In genomic region chrY:12309212-12309611, GRCh38 we compare ENCODE assay signal across 10 cellular contexts.
DNase-seq lines count a peak whose midpoint lies in the region; ATAC-seq, FAIRE-seq and TF ChIP-seq lines count a peak whose summit lies in the region.
"Had no signal": no experiment of that assay in that cellular context is flagged by ENCODE, and none has a peak within 500 bp of the region (broad histone marks: within the 10 kb centered on the region; RNA-seq: fewer than 3 reads in every experiment).

No MANE protein-coding gene starts in this region.

- H3K4me3 ChIP-seq in bronchial epithelial cell (ENCODE audit: low read depth, low read length), result no peak overlapping the region

- no peak for ATAC-seq in HG03378 (IDR thresholded peaks at IDR 0.05; ENCODE audit: unreplicated experiment)
- ATAC-seq in GM21447 (IDR thresholded peaks at IDR 0.05; ENCODE audit: unreplicated experiment), result no peak

- peak; percentile 48 for DNase-seq in activated CD8-positive, alpha-beta memory T cell treated with anti-CD3 and anti-CD28 coated beads, Interleukin-2, amount 50 U/mL, for 48 hours
- no peak for DNase-seq in activated CD8-positive, alpha-beta memory T cell treated with anti-CD3 and anti-CD28 coated beads for 24 hours
- peak; percentile 23 for DNase-seq in HT1080 (ENCODE audit: low read depth)
- DNase-seq in bronchial epithelial cell (ENCODE audit: low read depth), result peak; percentile 40
- peak; percentile 1 for DNase-seq in stimulated activated CD4-positive, alpha-beta T cell treated with anti-CD3 and anti-CD28 coated beads, Interleukin-4, amount 100 ng/mL, for 1 hour
- no peak for DNase-seq in COR-L47 (lab: John Stamatoyannopoulos, UW)
- DNase-seq: amygdala, SK-N-SH had no signal

- H3K27me3 ChIP-seq in bronchial epithelial cell (ENCODE audit: control insufficient read depth, insufficient read depth, low read length), result no peaks in the 10 kb centered on the region

- peak; percentile 51 for TF ChIP-seq CTCF in bronchial epithelial cell (IDR thresholded peaks at IDR 0.05; ENCODE audit: insufficient read depth, low read length, severe bottlenecking)

- FAIRE-seq in bronchial epithelial cell (lab: Jason Lieb, UNC), result no peak

- H3K36me3 ChIP-seq in bronchial epithelial cell (ENCODE audit: control insufficient read depth, insufficient read depth, low read length), result no peaks in the 10 kb centered on the region

Comparison
In these comparisons a context has a peak if more than half of its experiments do, and no peak if none do; other contexts are left out.
1. DNase-seq: peak in activated CD8-positive, alpha-beta memory T cell treated with anti-CD3 and anti-CD28 coated beads, Interleukin-2, amount 50 U/mL, for 48 hours (single experiment), HT1080 (single experiment), bronchial epithelial cell (single experiment) and stimulated activated CD4-positive, alpha-beta T cell treated with anti-CD3 and anti-CD28 coated beads, Interleukin-4, amount 100 ng/mL, for 1 hour (single experiment); none in activated CD8-positive, alpha-beta memory T cell treated with anti-CD3 and anti-CD28 coated beads for 24 hours (single experiment) and COR-L47 (single experiment).